In genomic region chr2:146246017-146246733, GRCh38 we compare ENCODE assay signal across 13 cellular contexts.
DNase-seq lines count a peak whose midpoint lies in the region; ATAC-seq and TF ChIP-seq lines count a peak whose summit lies in the region.
"Had no signal": no experiment of that assay in that cellular context is flagged by ENCODE, and none has a peak within 500 bp of the region (broad histone marks: within the 10 kb centered on the region; RNA-seq: fewer than 3 reads in every experiment).

No MANE protein-coding gene starts in this region.

- no peak for TF ChIP-seq CTCF in ovary (IDR thresholded peaks at IDR 0.05)

- no peak overlapping the region for H3K9ac ChIP-seq in mesenchymal stem cell (ENCODE audit: low read length)

- H3K4me3 ChIP-seq in mesenchymal stem cell (ENCODE audit: insufficient read depth in 1 of 2, low read depth in 1 of 2, low read length in 2 of 2) (no peak overlapping the region), ovary (no peak overlapping the region)

- H3K27ac ChIP-seq in mesenchymal stem cell (ENCODE audit: low read length, poor library complexity, severe bottlenecking), result no peak overlapping the region
- H3K27ac ChIP-seq in ovary, result no peak overlapping the region
- H3K27ac ChIP-seq: C4-2B had no signal

- no peak overlapping the region for H3K23ac ChIP-seq in mesenchymal stem cell (ENCODE audit: low read length in 2 of 2)

- H2BK120ac ChIP-seq in mesenchymal stem cell (ENCODE audit: low read depth, low read length), result no peak overlapping the region

- H3K4me2 ChIP-seq in mesenchymal stem cell (ENCODE audit: low read length, poor library complexity, severe bottlenecking), result no peak overlapping the region

- no peak overlapping the region for H2AFZ ChIP-seq in mesenchymal stem cell (ENCODE audit: low read depth, low read length)

- no peak overlapping the region for H3K18ac ChIP-seq in mesenchymal stem cell (ENCODE audit: low read depth in 1 of 2, low read length in 2 of 2)

- no peaks in the 10 kb centered on the region for H3K4me1 ChIP-seq in mesenchymal stem cell (ENCODE audit: control insufficient read depth, insufficient read depth, low read depth, low read length)
- H3K4me1 ChIP-seq in ovary (ENCODE audit: insufficient read depth), result peaks cover 6% of the 10 kb centered on the region

- H2BK12ac ChIP-seq in mesenchymal stem cell (ENCODE audit: low read length in 2 of 2), result no peak overlapping the region

- no peak overlapping the region for H4K8ac ChIP-seq in mesenchymal stem cell (ENCODE audit: low read length)

- no peak for TF ChIP-seq EP300 in ovary (IDR thresholded peaks at IDR 0.05)

- intact Hi-C loops in ovary (cut with DNase I), result no loop called here

- H3K36me3 ChIP-seq in mesenchymal stem cell (ENCODE audit: control insufficient read depth in 1 of 2, insufficient read depth in 2 of 2, low read depth in 1 of 2, low read length in 2 of 2) (no peaks in the 10 kb centered on the region), ovary (no peaks in the 10 kb centered on the region)

- no peaks in the 10 kb centered on the region for H3K27me3 ChIP-seq in mesenchymal stem cell (ENCODE audit: control insufficient read depth in 1 of 2, insufficient read depth in 1 of 2, low read length in 2 of 2)
- H3K27me3 ChIP-seq in ovary, result no peaks in the 10 kb centered on the region

- no peaks in the 10 kb centered on the region for H3K79me1 ChIP-seq in mesenchymal stem cell (replicated peaks; ENCODE audit: low read length, poor library complexity, severe bottlenecking)

- H3K9me3 ChIP-seq in mesenchymal stem cell (ENCODE audit: control insufficient read depth, low read length) (no peaks in the 10 kb centered on the region), ovary (no peaks in the 10 kb centered on the region)

- H2AK5ac ChIP-seq in mesenchymal stem cell (ENCODE audit: low read length, severe bottlenecking), result no peak overlapping the region

- no peak overlapping the region for H2BK5ac ChIP-seq in mesenchymal stem cell (ENCODE audit: low read depth, low read length, poor library complexity, severe bottlenecking)

- H3K14ac ChIP-seq in mesenchymal stem cell (ENCODE audit: low read length in 2 of 2), result no peak overlapping the region

- ATAC-seq in GM18511 (IDR thresholded peaks at IDR 0.05; ENCODE audit: unreplicated experiment) (peak; percentile 54), HG03342 (IDR thresholded peaks at IDR 0.05; ENCODE audit: unreplicated experiment) (peak; percentile 51), GM21528 (IDR thresholded peaks at IDR 0.05; ENCODE audit: low FRiP score, unreplicated experiment) (no peak)
- ATAC-seq: HCT116; stimulated activated naive CD8-positive, alpha-beta T cell treated with anti-CD3 and anti-CD28 coated beads, Interleukin-15, amount 100 ng/mL, for 72 hours had no signal

- H4K91ac ChIP-seq in mesenchymal stem cell (ENCODE audit: low read length), result no peak overlapping the region

- H3K4ac ChIP-seq in mesenchymal stem cell (ENCODE audit: low read depth in 1 of 2, low read length in 2 of 2), result no peak overlapping the region

- H2BK15ac ChIP-seq in mesenchymal stem cell (ENCODE audit: low read depth, poor library complexity, severe bottlenecking), result no peak overlapping the region

- TF ChIP-seq POLR2A in ovary (IDR thresholded peaks at IDR 0.05), result no peak

- 50% methylated on average over 1 of the region's 3 CpGs for WGBS in mesenchymal stem cell
- 46 to 59% (median 57%) methylated on average over 3 of the region's 3 CpGs for WGBS in ovary, 3 donors

- DNase-seq in astrocyte of the hippocampus (ENCODE audit: low read depth, low spot score) (peak; percentile 18), mesenchymal stem cell (peak; percentile 50), NCI-H2196 treated with DMSO at 0.1 percent for 48 hours (lab: John Stamatoyannopoulos, UW; ENCODE audit: unreplicated experiment) (no peak), ovary (no peak), kidney tubule cell (ENCODE audit: low spot score) (no peak)
- DNase-seq: activated T-cell treated with anti-CD3 and anti-CD28 coated beads, Interleukin-2, amount 50 U/mL, for 1 hour; aorta; stimulated activated naive CD8-positive, alpha-beta T cell treated with anti-CD3 and anti-CD28 coated beads, Interleukin-15, amount 100 ng/mL, for 72 hours had no signal

Comparison
In these comparisons a context has a peak if more than half of its experiments do, and no peak if none do; other contexts are left out.
1. DNase-seq: peak in astrocyte of the hippocampus (single experiment) and mesenchymal stem cell (single experiment); none in NCI-H2196 treated with DMSO at 0.1 percent for 48 hours (single experiment), ovary (0 of 5) and kidney tubule cell (single experiment).